18 cellular contexts compared by ENCODE assay signal in the genomic region with DNA sequence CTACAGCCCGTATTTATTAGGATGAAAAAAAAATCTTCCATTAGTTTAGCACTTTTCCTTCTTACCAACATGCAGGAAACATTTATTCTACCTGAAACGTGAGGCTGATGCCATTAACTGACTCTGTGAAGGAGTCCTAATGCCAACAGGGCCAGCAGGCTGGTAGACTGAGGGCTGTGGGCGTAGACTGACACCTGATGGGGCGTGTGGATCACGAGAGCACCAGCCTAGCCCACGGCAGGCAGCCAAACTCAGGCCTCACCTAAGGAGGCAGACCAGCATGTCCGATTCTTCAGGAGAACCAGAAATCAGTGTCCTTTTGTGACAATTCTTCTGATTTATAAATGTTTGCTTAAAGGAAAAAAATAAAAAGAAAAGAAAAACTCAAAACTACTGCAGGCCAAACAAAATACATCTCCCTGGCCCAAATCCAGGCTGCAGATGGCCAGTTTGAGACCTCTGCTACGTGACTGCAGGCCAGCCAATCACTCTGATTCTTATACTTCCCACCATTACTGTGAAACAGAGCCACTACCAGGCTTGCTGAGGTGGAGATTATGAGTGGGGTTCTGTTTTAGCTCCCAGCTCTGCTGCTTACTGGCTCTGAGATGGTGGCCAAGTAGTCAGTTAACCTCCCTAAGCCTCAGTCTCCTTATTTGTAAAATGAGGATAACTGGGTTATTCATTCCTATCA.
DNase-seq lines count a peak whose midpoint lies in the region; ATAC-seq and TF ChIP-seq lines count a peak whose summit lies in the region.
"Had no signal": no experiment of that assay in that cellular context is flagged by ENCODE, and none has a peak within 500 bp of the region (broad histone marks: within the 10 kb centered on the region; RNA-seq: fewer than 3 reads in every experiment).

No MANE protein-coding gene starts in this region.

- H3K27me3 ChIP-seq in CD8-positive, alpha-beta memory T cell (ENCODE audit: insufficient read depth, low read length, poor library complexity, severe bottlenecking): no peaks in the 10 kb centered on the region
- H3K27me3 ChIP-seq in SK-N-SH (ENCODE audit: insufficient read depth): 0 out of 2 replicates have a peak, but pooled peaks cover 11% of the 10 kb centered on the region
- no peaks in the 10 kb centered on the region for H3K27me3 ChIP-seq in heart left ventricle
- H3K27me3 ChIP-seq: upper lobe of left lung had no signal

- TF ChIP-seq POLR2A in heart left ventricle (IDR thresholded peaks at IDR 0.05): no peak

- H3K36me3 ChIP-seq in CD8-positive, alpha-beta memory T cell (ENCODE audit: insufficient read depth, low read length): no peaks in the 10 kb centered on the region
- H3K36me3 ChIP-seq in SK-N-SH (replicated peaks in 1 of 2; ENCODE audit: control insufficient read depth in 1 of 2, insufficient read depth in 2 of 2, low read length in 1 of 2) (no peaks in the 10 kb centered on the region), heart left ventricle (no peaks in the 10 kb centered on the region)
- H3K36me3 ChIP-seq: upper lobe of left lung had no signal

- peak in 1 of 2 experiments; percentile 65; a peak in 2 of 4 replicates for TF ChIP-seq EP300 in SK-N-SH (IDR thresholded peaks at IDR 0.05; ENCODE audit: borderline replicate concordance in 1 of 2, low read depth in 1 of 2, low read length in 1 of 2)

- no peak for DNase-seq in CD8-positive, alpha-beta memory T cell
- DNase-seq in SK-N-SH (peak; percentile 67), heart left ventricle (peak in 3 of 5 donors; percentile 55 to 63 (median 57)), sciatic nerve (ENCODE audit: low spot score) (no peak), COLO829 (ENCODE audit: low spot score) (no peak), NCI-H510A (lab: John Stamatoyannopoulos, UW) (no peak), NCI-H748 treated with DMSO at 0.1 percent for 48 hours (lab: John Stamatoyannopoulos, UW) (no peak), SW 1271 (lab: John Stamatoyannopoulos, UW) (no peak)
- DNase-seq: activated CD4-positive, alpha-beta T cell treated with anti-CD3 and anti-CD28 coated beads for 1 hour; activated effector memory CD4-positive, alpha-beta T cell treated with Interleukin-2 at 50 U/mL for 16 hours; CD4-positive, CD25-positive, alpha-beta regulatory T cell; DND-41; effector memory CD8-positive, alpha-beta T cell; NCI-H2081 treated with DMSO at 0.1 percent for 48 hours; PC-9; upper lobe of left lung had no signal

- H3K79me2 ChIP-seq in SK-N-SH (ENCODE audit: insufficient read depth): no peaks in the 10 kb centered on the region

- no peaks in the 10 kb centered on the region for H3K9me3 Mint-ChIP-seq in CD8-positive, alpha-beta memory T cell
- H3K9me3 Mint-ChIP-seq: CD4-positive, CD25-positive, alpha-beta regulatory T cell; effector memory CD8-positive, alpha-beta T cell had no signal

- intact Hi-C loops in heart left ventricle (cut with DNase I) (loop anchor here in 2 of 10 donors (5.0 to 10.0 kb wide), 2 partner anchors 63 to 66 kb away; a partner anchor contains a TSS), sciatic nerve (cut with DNase I) (no loop called here)

- TF ChIP-seq CTCF in SK-N-SH (IDR thresholded peaks at IDR 0.05) (no peak), heart left ventricle (IDR thresholded peaks at IDR 0.05) (no peak)

- H3K27ac ChIP-seq in CD8-positive, alpha-beta memory T cell (ENCODE audit: low read depth, low read length): no peak overlapping the region
- peak overlapping the region in 1 of 2 experiments; percentile 99; a peak in 2 of 4 replicates for H3K27ac ChIP-seq in SK-N-SH (ENCODE audit: low read depth in 2 of 2, low read length in 1 of 2)
- peak overlapping the region in 10 of 12 donors; percentile 6 to 89 (median 55) for H3K27ac ChIP-seq in heart left ventricle
- H3K27ac ChIP-seq: KMS-11, PC-9, psoas muscle, upper lobe of left lung had no signal

- no peaks in the 10 kb centered on the region for H3F3A ChIP-seq in SK-N-SH (replicated peaks; ENCODE audit: insufficient read depth)

- no peak overlapping the region for H3K4me3 ChIP-seq in CD8-positive, alpha-beta memory T cell (ENCODE audit: low read length)
- no peak overlapping the region for H3K4me3 ChIP-seq in SK-N-SH (ENCODE audit: low read depth in 2 of 2, low read length in 1 of 2)
- H3K4me3 ChIP-seq in heart left ventricle: no peak overlapping the region
- H3K4me3 ChIP-seq: PC-9, psoas muscle, upper lobe of left lung had no signal

- POLR2A ChIA-PET in CD8-positive, alpha-beta memory T cell (lab: Charles Lee): no interaction called here
- POLR2A ChIA-PET in SK-N-SH (lab: Yijun Ruan, JAX): interaction anchor here (1.1 to 1.4 kb wide), 2 partner anchors 8 to 38 kb away, joined by 3 to 6 read pairs; no protein-coding TSS in a partner anchor

- H3K27me3 Mint-ChIP-seq in CD8-positive, alpha-beta memory T cell: peaks cover 0 to 2% of the 10 kb centered on the region in 2 donors
- H3K27me3 Mint-ChIP-seq: effector memory CD8-positive, alpha-beta T cell had no signal

- H3K36me3 Mint-ChIP-seq in CD8-positive, alpha-beta memory T cell: peaks cover 0 to 4% (median 3%) of the 10 kb centered on the region in 3 donors
- H3K36me3 Mint-ChIP-seq: CD4-positive, CD25-positive, alpha-beta regulatory T cell had no signal

- H3K4me1 Mint-ChIP-seq in CD8-positive, alpha-beta memory T cell: peaks cover 29 to 48% (median 46%) of the 10 kb centered on the region in 3 donors

- peak overlapping the region in 5 of 8 donors; percentile 26 to 89 (median 33) for H3K27ac Mint-ChIP-seq in CD8-positive, alpha-beta memory T cell

- H3K9me3 ChIP-seq in CD8-positive, alpha-beta memory T cell (ENCODE audit: low read length): no peaks in the 10 kb centered on the region
- H3K9me3 ChIP-seq in SK-N-SH (no peaks in the 10 kb centered on the region), heart left ventricle (no peaks in the 10 kb centered on the region)
- H3K9me3 ChIP-seq: psoas muscle, upper lobe of left lung had no signal

- H4K20me1 ChIP-seq in SK-N-SH (ENCODE audit: insufficient read depth): no peaks in the 10 kb centered on the region

- ATAC-seq in heart left ventricle: peak in 2 of 4 donors; percentile 35 to 49
- ATAC-seq in sciatic nerve: peak; percentile 84
- ATAC-seq: effector memory CD8-positive, alpha-beta T cell had no signal

- peaks cover 25% of the 10 kb centered on the region for H3K4me1 ChIP-seq in CD8-positive, alpha-beta memory T cell (ENCODE audit: insufficient read depth, low read length)
- H3K4me1 ChIP-seq in SK-N-SH (ENCODE audit: control insufficient read depth in 1 of 2, insufficient read depth in 2 of 2, low read depth in 1 of 2, low read length in 1 of 2) (peaks cover 0 to 78% of the 10 kb centered on the region in 2 experiments; a peak in 2 of 4 replicates), heart left ventricle (peaks cover 0 to 67% (median 35%) of the 10 kb centered on the region in 12 donors)
- H3K4me1 ChIP-seq: psoas muscle had no signal

- H3K4me2 ChIP-seq in SK-N-SH: no peak overlapping the region
- H3K4me2 ChIP-seq: KMS-11, PC-9 had no signal

- H2AFZ ChIP-seq in SK-N-SH (ENCODE audit: low read depth): no peak overlapping the region
- H2AFZ ChIP-seq: PC-9 had no signal

- CTCF ChIA-PET in CD8-positive, alpha-beta memory T cell (lab: Charles Lee): interaction anchor here (1.2 kb wide), 1 partner anchor 55 kb away, joined by 3 read pairs; no protein-coding TSS in a partner anchor
- CTCF ChIA-PET in SK-N-SH (lab: Yijun Ruan, JAX): interaction anchor here (1.0 to 2.4 kb wide), 3 partner anchors 10 to 19 kb away, joined by 3 to 7 read pairs (median 3); no protein-coding TSS in a partner anchor

- no peaks in the 10 kb centered on the region for H3K9me2 ChIP-seq in SK-N-SH

- H3K9ac ChIP-seq in SK-N-SH: no peak overlapping the region
- H3K9ac ChIP-seq: KMS-11 had no signal

- no peak overlapping the region for H3K4me3 Mint-ChIP-seq in CD8-positive, alpha-beta memory T cell
- H3K4me3 Mint-ChIP-seq: CD4-positive, CD25-positive, alpha-beta regulatory T cell; effector memory CD8-positive, alpha-beta T cell had no signal

- 24% methylated on average over 8 of the region's 8 CpGs for WGBS in SK-N-SH (ENCODE audit: low lambda C conversion rate)
- 64 to 80% (median 74%) methylated on average over 8 of the region's 8 CpGs for WGBS in heart left ventricle, 4 donors

- TF ChIP-seq RAD21 in SK-N-SH (IDR thresholded peaks at IDR 0.05; ENCODE audit: low read length): 0 out of 2 replicates have a peak, but pooled peaks have one; percentile 22

TF ChIP-seq in SK-N-SH, 30 proteins besides CTCF, POLR2A, EP300 and RAD21:
- TF ChIP-seq RCOR1 (IDR thresholded peaks at IDR 0.05; ENCODE audit: low read length): peak; percentile 30; the same call in 1 of the 2 replicates
- TF ChIP-seq MXI1 (IDR thresholded peaks at IDR 0.05; ENCODE audit: low read depth, low read length): 0 out of 2 replicates have a peak, but pooled peaks have one; percentile 21
- TF ChIP-seq FOSL2 (IDR thresholded peaks at IDR 0.05; ENCODE audit: borderline replicate concordance, low read depth): no peak
TF ChIP-seq in SK-N-SH: peak in this region for 2.

Comparison
In these comparisons a context has a peak if more than half of its experiments do, and no peak if none do; other contexts are left out.
1. DNase-seq: peak in SK-N-SH (single experiment) and heart left ventricle (3 of 5); none in CD8-positive, alpha-beta memory T cell (0 of 5), sciatic nerve (single experiment), COLO829 (single experiment), NCI-H510A (single experiment), NCI-H748 treated with DMSO at 0.1 percent for 48 hours (single experiment) and SW 1271 (0 of 2).